ENCODE assay signal across 8 cellular contexts in genomic region chr13:32586022-32586900, GRCh38. TPM values are rescaled to one million over a fixed set of nuclear protein-coding genes. Genes with fewer than 3 reads are reported as not detected.
A peak's percentile ranks its signal among the peaks of the same experiment; 100 is the strongest.
DNase-seq lines count a peak whose midpoint lies in the region; ATAC-seq and TF ChIP-seq lines count a peak whose summit lies in the region.

Gene PDS5B, plus strand, starts transcription at chr13:32586452. Its CDS starts 62,321 bp downstream, at chr13:32648773.

- no peaks in the 10 kb centered on the region for H3K27me3 ChIP-seq in KMS-11 (ENCODE audit: insufficient read depth, low read depth)
- no peaks in the 10 kb centered on the region for H3K27me3 ChIP-seq in Panc1 (ENCODE audit: control insufficient read depth, insufficient read depth, low read length)
- no peaks in the 10 kb centered on the region for H3K27me3 ChIP-seq in esophagus muscularis mucosa
- no peaks in the 10 kb centered on the region for H3K27me3 ChIP-seq in muscle layer of duodenum (ENCODE audit: low read depth, low read length)

- H4K20me1 ChIP-seq in KMS-11 (ENCODE audit: insufficient read depth), result peaks cover 17% of the 10 kb centered on the region

- CTCF ChIA-PET in Panc1 (lab: Charles Lee), result interaction anchor here (0.5 to 1.2 kb wide), 4 partner anchors 56 to 709 kb away, joined by 3 to 7 read pairs (median 3); no protein-coding TSS in a partner anchor

- H3K4me3 ChIP-seq in KMS-11 (IDR thresholded peaks at IDR 0.05; ENCODE audit: insufficient read depth, low read depth, low read length), result no peak within 1 kb of the TSS
- peak within 1 kb of the TSS; percentile 78 to 86 for H3K4me3 ChIP-seq in Panc1 (ENCODE audit: low read depth in 2 of 2, low read length in 2 of 2)
- peak within 1 kb of the TSS; percentile 76 to 96 (median 82) for H3K4me3 ChIP-seq in esophagus muscularis mucosa
- H3K4me3 ChIP-seq in muscle layer of duodenum (ENCODE audit: low read depth in 1 of 2, low read length in 2 of 2), result peak within 1 kb of the TSS; percentile 78 to 97

- ATAC-seq in GM21723 (IDR thresholded peaks at IDR 0.05; ENCODE audit: unreplicated experiment), result peak; percentile 81
- peak; percentile 95 for ATAC-seq in Panc1

- intact Hi-C loops in Panc1 (cut with micrococcal nuclease; ENCODE audit: unreplicated experiment) (loop anchor here (5.0 kb wide), 1 partner anchor 51 kb away; no protein-coding TSS in a partner anchor), esophagus muscularis mucosa (cut with DNase I) (loop anchor here (2.0 to 5.0 kb wide), 2 partner anchors 53 to 1136 kb away; no protein-coding TSS in a partner anchor)

- peaks cover 41% of the 10 kb centered on the region for H3K79me2 ChIP-seq in KMS-11 (ENCODE audit: insufficient read depth, low read depth)

- peak within 1 kb of the TSS; percentile 84 for H3K9ac ChIP-seq in KMS-11

- no peaks in the 10 kb centered on the region for H3K36me3 ChIP-seq in KMS-11 (ENCODE audit: insufficient read depth)
- peaks cover 4% of the 10 kb centered on the region; the same call in 1 of the 2 replicates for H3K36me3 ChIP-seq in Panc1 (ENCODE audit: control insufficient read depth, insufficient read depth, low read length)
- H3K36me3 ChIP-seq in esophagus muscularis mucosa, result no peaks in the 10 kb centered on the region
- H3K36me3 ChIP-seq in muscle layer of duodenum (ENCODE audit: control insufficient read depth in 1 of 2, insufficient read depth in 2 of 2, low read length in 2 of 2), result no peaks in the 10 kb centered on the region

- H3K4me1 ChIP-seq in KMS-11 (ENCODE audit: low read depth, poor library complexity, severe bottlenecking) (peaks cover 21% of the 10 kb centered on the region), Panc1 (ENCODE audit: control insufficient read depth, insufficient read depth, low read length) (peaks cover 9% of the 10 kb centered on the region), esophagus muscularis mucosa (peaks cover 17 to 38% (median 36%) of the 10 kb centered on the region in 4 donors), muscle layer of duodenum (ENCODE audit: control insufficient read depth in 1 of 2, insufficient read depth in 2 of 2, low read length in 2 of 2) (peaks cover 0 to 12% of the 10 kb centered on the region in 2 donors)

- in situ Hi-C loops in Panc1 (cut with HindIII; ENCODE audit: low pct_unique_long_range_greater_than_20kb, low sequenced_read_pairs), result no loop called here

- no TSS peak for BruUV-seq in Panc1 (replicated peaks; lab: Mats Ljungman, UMichigan)

- no peak for TF ChIP-seq EP300 in esophagus muscularis mucosa (IDR thresholded peaks at IDR 0.05)

- H3K9me3 ChIP-seq in Panc1 (ENCODE audit: control insufficient read depth, insufficient read depth, low read depth, low read length), result no peaks in the 10 kb centered on the region
- no peaks in the 10 kb centered on the region for H3K9me3 ChIP-seq in esophagus muscularis mucosa
- H3K9me3 ChIP-seq in muscle layer of duodenum (ENCODE audit: control insufficient read depth in 1 of 2, low read length in 2 of 2), result no peaks in the 10 kb centered on the region

- WGBS in esophagus muscularis mucosa, result under 1% methylated on average over 38 of the region's 97 CpGs

- DNase-seq in DMS79 (lab: John Stamatoyannopoulos, UW) (peak; percentile 71), Panc1 (ENCODE audit: low read depth, low spot score) (no peak), esophagus muscularis mucosa (ENCODE audit: extremely low spot score) (peak; percentile 98)
- peak; percentile 92 to 96 for DNase-seq in activated T-cell treated with anti-CD3 and anti-CD28 coated beads, Interleukin-2, amount 50 U/mL, for 48 hours
- DNase-seq in stimulated activated CD8-positive, alpha-beta memory T cell treated with anti-CD3 and anti-CD28 coated beads, Interleukin-7, amount 100 ng/mL, for 4 hours (ENCODE audit: low read depth in 2 of 2), result peak; percentile 83 to 92

- H3K4me2 ChIP-seq in KMS-11, result peak within 1 kb of the TSS; percentile 97

- peak; percentile 22 for TF ChIP-seq POLR2A in esophagus muscularis mucosa (IDR thresholded peaks at IDR 0.05; ENCODE audit: low read depth)

- TF ChIP-seq CTCF in KMS-11 (conservative IDR thresholded peaks at IDR 0.05; ENCODE audit: low read depth, low read length), result peak; percentile 57
- peak; percentile 94 for TF ChIP-seq CTCF in Panc1 (IDR thresholded peaks at IDR 0.05)
- TF ChIP-seq CTCF in esophagus muscularis mucosa (IDR thresholded peaks at IDR 0.05), result peak in 2 of 3 experiments; percentile 95

- H3K27ac ChIP-seq in KMS-11, result peak within 1 kb of the TSS; percentile 86
- peak within 1 kb of the TSS; percentile 79 for H3K27ac ChIP-seq in Panc1 (ENCODE audit: low read length)
- peak within 1 kb of the TSS; percentile 92 to 97 (median 94) for H3K27ac ChIP-seq in esophagus muscularis mucosa (replicated peaks in 1 of 4)
- peak within 1 kb of the TSS; percentile 94 for H3K27ac ChIP-seq in muscle layer of duodenum (ENCODE audit: low read length)

- POLR2A ChIA-PET in Panc1 (lab: Charles Lee), result interaction anchor here (0.6 kb wide), 1 partner anchor 58 kb away, joined by 3 read pairs; no protein-coding TSS in a partner anchor

- H2AFZ ChIP-seq in KMS-11 (ENCODE audit: low read depth), result peak within 1 kb of the TSS; percentile 90

RNA-seq across cellular contexts. Expression of gene PDS5B, which starts in this region (rescaled TPM):
- total RNA-seq in Panc1 (2021; ENCODE audit: unreplicated experiment), result 33.9 TPM
- 9.5 TPM for polyA plus RNA-seq in Panc1 (2012; ENCODE audit: insufficient read length)
- total RNA-seq in esophagus muscularis mucosa, result 10 to 100 TPM; 33.1 to 58.6 (median 42.4) TPM
